ENCODE assay signal across 15 cellular contexts in the genomic region with DNA sequence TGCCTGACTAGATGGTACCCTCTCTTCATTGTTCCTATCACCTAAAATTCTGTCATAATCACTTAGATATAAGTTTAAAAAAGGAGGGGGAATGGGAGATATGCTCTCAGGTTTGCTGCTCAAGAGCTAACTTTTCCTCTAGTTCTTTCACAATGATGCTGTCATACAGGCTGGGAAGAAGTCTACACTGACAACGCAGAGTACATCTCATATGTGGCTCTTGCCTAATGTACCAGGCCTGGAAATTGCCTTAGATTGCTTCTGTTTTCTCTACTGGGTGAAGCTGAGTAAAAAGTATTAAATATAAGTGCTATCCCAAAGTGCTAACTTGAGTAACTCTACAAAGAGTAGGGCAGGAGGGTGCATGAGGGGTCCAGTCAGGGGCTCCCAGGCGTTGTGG. TPM values are rescaled to one million over a fixed set of nuclear protein-coding genes. Genes with fewer than 3 reads are reported as not detected.
DNase-seq lines count a peak whose midpoint lies in the region; ATAC-seq and TF ChIP-seq lines count a peak whose summit lies in the region.
"Had no signal": no experiment of that assay in that cellular context is flagged by ENCODE, and none has a peak within 500 bp of the region (broad histone marks: within the 10 kb centered on the region; RNA-seq: fewer than 3 reads in every experiment).

No MANE protein-coding gene starts in this region.

- H3K9me3 ChIP-seq in cardiac muscle cell (ENCODE audit: low read depth): no peaks in the 10 kb centered on the region
- no peaks in the 10 kb centered on the region for H3K9me3 ChIP-seq in left ventricle myocardium inferior (replicated peaks)
- H3K9me3 ChIP-seq in BE2C: no peaks in the 10 kb centered on the region
- H3K9me3 ChIP-seq: SJSA1 had no signal

- no peaks in the 10 kb centered on the region for H3K36me3 ChIP-seq in cardiac muscle cell
- H3K36me3 ChIP-seq in left ventricle myocardium inferior: no peaks in the 10 kb centered on the region
- no peaks in the 10 kb centered on the region for H3K36me3 ChIP-seq in BE2C
- H3K36me3 ChIP-seq: SJSA1 had no signal

- no peaks in the 10 kb centered on the region for H3K27me3 Mint-ChIP-seq in activated B cell treated with CpG ODN at 0.5 μM for 24 hours
- H3K27me3 Mint-ChIP-seq in stimulated activated naive B cell treated with anti-CD40 and anti-IgM and Interleukin-4, amounts not matched to agents 10 μg/mL and 1 μg/mL and 100 μg/mL, for 72 hours: no peaks in the 10 kb centered on the region

- peak overlapping the region; percentile 82 for H3K27ac Mint-ChIP-seq in activated B cell treated with CpG ODN at 0.5 μM for 24 hours
- peak overlapping the region; percentile 84 for H3K27ac Mint-ChIP-seq in stimulated activated naive B cell treated with anti-CD40 and anti-IgM and Interleukin-4, amounts not matched to agents 10 μg/mL and 1 μg/mL and 100 μg/mL, for 72 hours

- no peak for DNase-seq in cardiac muscle cell (ENCODE audit: low read depth in 1 of 2, low spot score in 1 of 2)
- no peak for DNase-seq in left ventricle myocardium inferior
- DNase-seq in MV-4-11 (lab: John Stamatoyannopoulos, UW): peak; percentile 71
- DNase-seq in activated B cell treated with CpG ODN at 0.5 μM for 24 hours: no peak
- no peak for DNase-seq in stimulated activated naive B cell treated with anti-CD40 and anti-IgM and Interleukin-4, amounts not matched to agents 10 μg/mL and 1 μg/mL and 100 μg/mL, for 72 hours
- DNase-seq in BE2C: no peak
- no peak for DNase-seq in central memory CD4-positive, alpha-beta T cell
- DNase-seq: DMS79 treated with DMSO at 0.1 percent for 48 hours, H7, NCI-H1105, NCI-H2081 treated with DMSO at 0.1 percent for 48 hours had no signal

- H3K27me3 ChIP-seq in cardiac muscle cell: no peaks in the 10 kb centered on the region
- H3K27me3 ChIP-seq in left ventricle myocardium inferior (ENCODE audit: low read depth): no peaks in the 10 kb centered on the region
- H3K27me3 ChIP-seq in BE2C: no peaks in the 10 kb centered on the region
- H3K27me3 ChIP-seq: SJSA1 had no signal

- CTCF ChIA-PET in activated B cell treated with CpG ODN at 0.5 μM for 24 hours (lab: Charles Lee): no interaction called here

- POLR2A ChIA-PET in activated B cell treated with CpG ODN at 0.5 μM for 24 hours (lab: Charles Lee): no interaction called here

- peak overlapping the region; percentile 13 for H3K4me3 Mint-ChIP-seq in activated B cell treated with CpG ODN at 0.5 μM for 24 hours
- H3K4me3 Mint-ChIP-seq in stimulated activated naive B cell treated with anti-CD40 and anti-IgM and Interleukin-4, amounts not matched to agents 10 μg/mL and 1 μg/mL and 100 μg/mL, for 72 hours: peak overlapping the region; percentile 4 to 6

- TF ChIP-seq CTCF in cardiac muscle cell (IDR thresholded peaks at IDR 0.05; ENCODE audit: low read depth, low read length): no peak
- TF ChIP-seq CTCF in left ventricle myocardium inferior (IDR thresholded peaks at IDR 0.05; ENCODE audit: borderline replicate concordance): no peak
- TF ChIP-seq CTCF in activated B cell treated with CpG ODN at 0.5 μM for 24 hours (IDR thresholded peaks at IDR 0.05): no peak
- TF ChIP-seq CTCF in BE2C (IDR thresholded peaks at IDR 0.05; ENCODE audit: low read depth, low read length): no peak

- intact Hi-C loops in left ventricle myocardium inferior (cut with micrococcal nuclease) (no loop called here), activated B cell treated with CpG ODN at 0.5 μM for 24 hours (cut with micrococcal nuclease) (loop anchor here (10.0 kb wide), 1 partner anchor 467 kb away; no protein-coding TSS in a partner anchor)

- H3K36me3 Mint-ChIP-seq in activated B cell treated with CpG ODN at 0.5 μM for 24 hours (ENCODE audit: low read depth): no peaks in the 10 kb centered on the region
- peaks cover 4 to 11% of the 10 kb centered on the region in 2 donors for H3K36me3 Mint-ChIP-seq in stimulated activated naive B cell treated with anti-CD40 and anti-IgM and Interleukin-4, amounts not matched to agents 10 μg/mL and 1 μg/mL and 100 μg/mL, for 72 hours

- H3K4me1 Mint-ChIP-seq in activated B cell treated with CpG ODN at 0.5 μM for 24 hours: peaks cover 74% of the 10 kb centered on the region
- H3K4me1 Mint-ChIP-seq in stimulated activated naive B cell treated with anti-CD40 and anti-IgM and Interleukin-4, amounts not matched to agents 10 μg/mL and 1 μg/mL and 100 μg/mL, for 72 hours: peaks cover 37 to 71% of the 10 kb centered on the region in 2 donors

- ATAC-seq in activated B cell treated with CpG ODN at 0.5 μM for 24 hours (ENCODE audit: low read depth) (no peak), HG02571 (IDR thresholded peaks at IDR 0.05; ENCODE audit: unreplicated experiment) (no peak)
- no peak for ATAC-seq in stimulated activated naive B cell treated with anti-CD40 and anti-IgM and Interleukin-4, amounts not matched to agents 10 μg/mL and 1 μg/mL and 100 μg/mL, for 72 hours (replicated peaks)
- ATAC-seq: Panc1 had no signal

- H3K9me3 Mint-ChIP-seq in activated B cell treated with CpG ODN at 0.5 μM for 24 hours: peaks cover 2% of the 10 kb centered on the region
- H3K9me3 Mint-ChIP-seq in stimulated activated naive B cell treated with anti-CD40 and anti-IgM and Interleukin-4, amounts not matched to agents 10 μg/mL and 1 μg/mL and 100 μg/mL, for 72 hours: peaks cover 2 to 4% of the 10 kb centered on the region in 2 donors

- H3K4me3 ChIP-seq in cardiac muscle cell (no peak overlapping the region), left ventricle myocardium inferior (no peak overlapping the region), BE2C (ENCODE audit: low read depth, low read length) (no peak overlapping the region)
- H3K4me3 ChIP-seq: SJSA1 had no signal

- H3K27ac ChIP-seq in cardiac muscle cell (peak overlapping the region; percentile 74), left ventricle myocardium inferior (replicated peaks) (no peak overlapping the region)
- H3K27ac ChIP-seq: C4-2B, SJSA1 had no signal

- H3K4me1 ChIP-seq in cardiac muscle cell (ENCODE audit: low read depth) (peaks cover 52% of the 10 kb centered on the region), left ventricle myocardium inferior (no peaks in the 10 kb centered on the region), BE2C (no peaks in the 10 kb centered on the region)
- H3K4me1 ChIP-seq: SJSA1 had no signal

RNA-seq across cellular contexts. Expression of a gene that starts 43.8 kb away (rescaled TPM):
- total RNA-seq in cardiac muscle cell: 20.8 and 22.7 TPM in 2 replicates
- polyA plus RNA-seq in cardiac muscle cell: 43.1 and 46.4 TPM in 2 replicates
- 14.5 TPM for total RNA-seq in left ventricle myocardium inferior
- total RNA-seq in activated B cell treated with CpG ODN at 0.5 μM for 24 hours: 23.0 and 23.7 TPM in 2 replicates
- polyA plus RNA-seq in BE2C (2012; ENCODE audit: insufficient read depth, insufficient read length, low read depth): 10.4 TPM
